In the genomic region with DNA sequence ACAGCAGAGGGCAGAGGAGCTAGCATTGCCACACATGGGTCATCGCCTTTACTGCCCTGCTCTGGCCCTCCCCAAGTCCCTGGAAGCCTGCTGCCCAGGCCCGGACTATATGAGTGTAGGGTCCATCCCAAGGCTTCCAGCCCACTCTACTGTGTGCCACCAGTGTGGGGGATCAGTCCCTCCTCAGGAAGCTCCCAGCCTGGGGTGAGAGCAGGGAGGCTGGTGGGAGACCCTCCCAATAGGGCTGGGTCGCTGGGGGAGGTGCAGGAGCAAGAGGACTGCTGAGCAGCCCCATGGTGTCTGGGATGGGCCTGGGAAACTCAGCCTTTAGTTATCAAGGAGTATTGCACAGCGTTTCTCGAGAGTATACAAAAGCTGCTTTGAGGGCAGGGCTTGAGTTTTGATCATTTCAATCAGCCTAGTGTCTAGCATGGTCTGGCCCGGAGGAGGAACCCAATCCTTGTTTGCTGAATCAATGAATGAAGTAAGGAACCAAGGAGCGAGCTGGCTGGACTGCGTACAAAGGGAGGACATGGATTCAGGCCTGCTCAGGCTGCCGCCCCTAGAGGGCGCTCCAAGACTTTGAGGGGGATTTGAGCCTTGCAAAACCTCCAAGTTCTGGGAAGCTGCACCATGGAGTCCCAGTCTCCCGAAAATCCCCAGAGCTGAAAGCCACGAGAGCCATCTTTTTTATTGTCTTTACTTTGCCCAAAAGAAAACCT, we compare ENCODE assay signal across 9 cellular contexts.
DNase-seq lines count a peak whose midpoint lies in the region; ATAC-seq, FAIRE-seq and TF ChIP-seq lines count a peak whose summit lies in the region.
"Had no signal": no experiment of that assay in that cellular context is flagged by ENCODE, and none has a peak within 500 bp of the region (broad histone marks: within the 10 kb centered on the region; RNA-seq: fewer than 3 reads in every experiment).

No MANE protein-coding gene starts in this region.

- TF ChIP-seq CTCF in BE2C (IDR thresholded peaks at IDR 0.05; ENCODE audit: low read depth, low read length) (peak; percentile 88), endodermal cell (conservative IDR thresholded peaks at IDR 0.05) (peak; percentile 96)

- peak overlapping the region; percentile 60 for H2BK15ac ChIP-seq in mesenchymal stem cell (ENCODE audit: low read depth, poor library complexity, severe bottlenecking)

- H3K27me3 Mint-ChIP-seq in activated CD4-positive, alpha-beta T cell treated with anti-CD3 and anti-CD28 coated beads, Interleukin-2, amount 10 ng/mL, durations not matched to agents 7 days and 5 days: peaks cover under 1% of the 10 kb centered on the region
- peaks cover 7% of the 10 kb centered on the region for H3K27me3 Mint-ChIP-seq in endodermal cell (ENCODE audit: insufficient read depth)

- H3K4me2 ChIP-seq in mesenchymal stem cell (ENCODE audit: low read length, poor library complexity, severe bottlenecking): no peak overlapping the region

- POLR2A ChIA-PET in activated CD4-positive, alpha-beta T cell treated with anti-CD3 and anti-CD28 coated beads, Interleukin-2, amount 10 ng/mL, durations not matched to agents 7 days and 5 days (lab: Charles Lee): no interaction called here

- no peak overlapping the region for H3K27ac Mint-ChIP-seq in activated CD4-positive, alpha-beta T cell treated with anti-CD3 and anti-CD28 coated beads, Interleukin-2, amount 10 ng/mL, durations not matched to agents 7 days and 5 days
- no peak overlapping the region for H3K27ac Mint-ChIP-seq in endodermal cell
- H3K27ac Mint-ChIP-seq: IgD-negative memory B cell had no signal

- H3K18ac ChIP-seq in mesenchymal stem cell (ENCODE audit: low read depth in 1 of 2, low read length in 2 of 2): peak overlapping the region; percentile 95 to 100

- DNase-seq in BE2C (peak; percentile 87), H54 (ENCODE audit: insufficient read length, low spot score) (peak; percentile 67), NCI-H446 (lab: John Stamatoyannopoulos, UW) (peak; percentile 90 to 97), endodermal cell (peak; percentile 97), mesenchymal stem cell (peak; percentile 94)
- DNase-seq in activated CD4-positive, alpha-beta T cell treated with anti-CD3 and anti-CD28 coated beads, Interleukin-2, amount 10 ng/mL, durations not matched to agents 7 days and 5 days: peak; percentile 61
- peak; percentile 29 for DNase-seq in stimulated activated CD8-positive, alpha-beta memory T cell treated with anti-CD3 and anti-CD28 coated beads, Interleukin-7, amount 100 ng/mL, for 24 hours (ENCODE audit: low read depth)

- CTCF ChIA-PET in activated CD4-positive, alpha-beta T cell treated with anti-CD3 and anti-CD28 coated beads, Interleukin-2, amount 10 ng/mL, durations not matched to agents 7 days and 5 days (lab: Charles Lee): interaction anchor here (0.6 to 2.0 kb wide), 12 partner anchors 9 to 597 kb away, joined by 3 to 4 read pairs (median 3); no protein-coding TSS in a partner anchor

- H3K27me3 ChIP-seq in BE2C (no peaks in the 10 kb centered on the region), endodermal cell (ENCODE audit: control insufficient read depth, insufficient read depth, low read length, poor library complexity, severe bottlenecking) (peaks cover 4% of the 10 kb centered on the region), mesenchymal stem cell (ENCODE audit: control insufficient read depth in 1 of 2, insufficient read depth in 1 of 2, low read length in 2 of 2) (no peaks in the 10 kb centered on the region)

- peak overlapping the region; percentile 82 for H2AK5ac ChIP-seq in mesenchymal stem cell (ENCODE audit: low read length, severe bottlenecking)

- peak overlapping the region; percentile 62 to 79 for H3K4ac ChIP-seq in mesenchymal stem cell (ENCODE audit: low read depth in 1 of 2, low read length in 2 of 2)

- peak overlapping the region; percentile 100 for H4K91ac ChIP-seq in mesenchymal stem cell (ENCODE audit: low read length)

- H3K79me1 ChIP-seq in mesenchymal stem cell (replicated peaks; ENCODE audit: low read length, poor library complexity, severe bottlenecking): peaks cover 3% of the 10 kb centered on the region

- H4K8ac ChIP-seq in mesenchymal stem cell (ENCODE audit: low read length): peak overlapping the region; percentile 98

- no peaks in the 10 kb centered on the region for H3K36me3 Mint-ChIP-seq in activated CD4-positive, alpha-beta T cell treated with anti-CD3 and anti-CD28 coated beads, Interleukin-2, amount 10 ng/mL, durations not matched to agents 7 days and 5 days (ENCODE audit: low read depth)
- H3K36me3 Mint-ChIP-seq in endodermal cell (ENCODE audit: low read depth): no peaks in the 10 kb centered on the region

- H3K36me3 ChIP-seq in BE2C: no peaks in the 10 kb centered on the region
- H3K36me3 ChIP-seq in endodermal cell (ENCODE audit: control insufficient read depth, insufficient read depth, low read length): no peaks in the 10 kb centered on the region
- H3K36me3 ChIP-seq in mesenchymal stem cell (ENCODE audit: control insufficient read depth in 1 of 2, insufficient read depth in 2 of 2, low read depth in 1 of 2, low read length in 2 of 2): peaks cover 0 to 2% of the 10 kb centered on the region in 2 experiments

- H3K27ac ChIP-seq in endodermal cell (ENCODE audit: low read depth, low read length): no peak overlapping the region
- peak overlapping the region; percentile 99 for H3K27ac ChIP-seq in mesenchymal stem cell (ENCODE audit: low read length, poor library complexity, severe bottlenecking)

- peak overlapping the region; percentile 97 for H2BK120ac ChIP-seq in mesenchymal stem cell (ENCODE audit: low read depth, low read length)

- FAIRE-seq in H54 (lab: Jason Lieb, UNC): no peak

- H2BK5ac ChIP-seq in mesenchymal stem cell (ENCODE audit: low read depth, low read length, poor library complexity, severe bottlenecking): peak overlapping the region; percentile 77

- no peak overlapping the region for H3K4me3 Mint-ChIP-seq in activated CD4-positive, alpha-beta T cell treated with anti-CD3 and anti-CD28 coated beads, Interleukin-2, amount 10 ng/mL, durations not matched to agents 7 days and 5 days
- H3K4me3 Mint-ChIP-seq in endodermal cell: no peak overlapping the region

- TF ChIP-seq POLR2A in H54 (IDR thresholded peaks at IDR 0.05; ENCODE audit: low read depth, low read length): no peak

- no peak overlapping the region for H3K9ac ChIP-seq in endodermal cell (ENCODE audit: extremely low read depth, low read length, poor library complexity, severe bottlenecking)
- H3K9ac ChIP-seq in mesenchymal stem cell (ENCODE audit: low read length): peak overlapping the region; percentile 86

- no peak for ATAC-seq in HG03460 (IDR thresholded peaks at IDR 0.05; ENCODE audit: unreplicated experiment)

- no peak overlapping the region for H3K4me3 ChIP-seq in BE2C (ENCODE audit: low read depth, low read length)
- no peak overlapping the region for H3K4me3 ChIP-seq in endodermal cell (ENCODE audit: low read length)
- H3K4me3 ChIP-seq in mesenchymal stem cell (ENCODE audit: insufficient read depth in 1 of 2, low read depth in 1 of 2, low read length in 2 of 2): peak overlapping the region in 1 of 2 experiments; percentile 72

- H3K14ac ChIP-seq in mesenchymal stem cell (ENCODE audit: low read length in 2 of 2): no peak overlapping the region

- H3K4me1 ChIP-seq in BE2C (peaks cover 19% of the 10 kb centered on the region), endodermal cell (ENCODE audit: control insufficient read depth, insufficient read depth, low read length) (peaks cover 3% of the 10 kb centered on the region), mesenchymal stem cell (ENCODE audit: control insufficient read depth, insufficient read depth, low read depth, low read length) (peaks cover 34% of the 10 kb centered on the region)

- no peaks in the 10 kb centered on the region for H3K9me3 Mint-ChIP-seq in activated CD4-positive, alpha-beta T cell treated with anti-CD3 and anti-CD28 coated beads, Interleukin-2, amount 10 ng/mL, durations not matched to agents 7 days and 5 days
- H3K9me3 Mint-ChIP-seq in endodermal cell: no peaks in the 10 kb centered on the region
- H3K9me3 Mint-ChIP-seq: IgD-negative memory B cell had no signal

- peak overlapping the region; percentile 0 for H2AFZ ChIP-seq in mesenchymal stem cell (ENCODE audit: low read depth, low read length)

- 32 to 47% methylated on average over 10 to 12 of the region's 12 CpGs for WGBS in endodermal cell (ENCODE audit: insufficient coverage in 1 of 2, insufficient read length in 1 of 2), 2 experiments
- WGBS in mesenchymal stem cell: 35% methylated on average over 12 of the region's 12 CpGs

- H2BK12ac ChIP-seq in mesenchymal stem cell (ENCODE audit: low read length in 2 of 2): peak overlapping the region; percentile 94 to 98

- no peaks in the 10 kb centered on the region for H3K9me3 ChIP-seq in BE2C
- no peaks in the 10 kb centered on the region for H3K9me3 ChIP-seq in endodermal cell (ENCODE audit: control insufficient read depth, low read length)
- no peaks in the 10 kb centered on the region for H3K9me3 ChIP-seq in mesenchymal stem cell (ENCODE audit: control insufficient read depth, low read length)

- H3K4me1 Mint-ChIP-seq in activated CD4-positive, alpha-beta T cell treated with anti-CD3 and anti-CD28 coated beads, Interleukin-2, amount 10 ng/mL, durations not matched to agents 7 days and 5 days: peaks cover 19% of the 10 kb centered on the region
- peaks cover 11% of the 10 kb centered on the region for H3K4me1 Mint-ChIP-seq in endodermal cell

- H3K23ac ChIP-seq in mesenchymal stem cell (ENCODE audit: low read length in 2 of 2): no peak overlapping the region

Comparison
In these comparisons a context has a peak if more than half of its experiments do, and no peak if none do; other contexts are left out.
1. DNase-seq: peak in every context shown above with its lines; median percentile 97 in endodermal cell; 94 in mesenchymal stem cell; 94 in NCI-H446; 87 in BE2C; 67 in H54; 61 in activated CD4-positive, alpha-beta T cell treated with anti-CD3 and anti-CD28 coated beads, Interleukin-2, amount 10 ng/mL, durations not matched to agents 7 days and 5 days; 29 in stimulated activated CD8-positive, alpha-beta memory T cell treated with anti-CD3 and anti-CD28 coated beads, Interleukin-7, amount 100 ng/mL, for 24 hours.